8 cellular contexts compared by ENCODE assay signal in genomic region chr3:39406368-39407258, GRCh38. TPM values are rescaled to one million over a fixed set of nuclear protein-coding genes. Genes with fewer than 3 reads are reported as not detected.
DNase-seq lines count a peak whose midpoint lies in the region; ATAC-seq and TF ChIP-seq lines count a peak whose summit lies in the region.

Gene RPSA, plus strand, starts transcription at chr3:39406720. Its CDS starts 934 bp downstream, at chr3:39407654.

- no peaks in the 10 kb centered on the region for H3K27me3 Mint-ChIP-seq in WTC11 (ENCODE audit: low read depth)

- H3K9ac ChIP-seq in smooth muscle cell (ENCODE audit: low read depth) = peak within 1 kb of the TSS; percentile 73

- H3F3A ChIP-seq in smooth muscle cell (ENCODE audit: low read depth) = peaks cover 30% of the 10 kb centered on the region

- H3K27ac Mint-ChIP-seq in WTC11 = peak within 1 kb of the TSS; percentile 99

- ATAC-seq in HG03196 (IDR thresholded peaks at IDR 0.05; ENCODE audit: unreplicated experiment) (peak; percentile 96), WTC11 (peak; percentile 85)

- CTCF ChIA-PET in WTC11 (lab: Charles Lee) = interaction anchor here (0.7 to 2.6 kb wide), 3 partner anchors 10 to 29 kb away, joined by 3 to 9 read pairs (median 5); no protein-coding TSS in a partner anchor

- H3K79me2 ChIP-seq in smooth muscle cell (ENCODE audit: low read depth) = peaks cover 28% of the 10 kb centered on the region

- TF ChIP-seq CTCF in AG09319 (IDR thresholded peaks at IDR 0.05; ENCODE audit: low read depth, low read length) (peak; percentile 17; the same call in 1 of the 2 replicates), WTC11 (IDR thresholded peaks at IDR 0.05) (no peak), cardiac fibroblast (IDR thresholded peaks at IDR 0.05; ENCODE audit: low read depth, low read length) (no peak), smooth muscle cell (IDR thresholded peaks at IDR 0.05; ENCODE audit: borderline replicate concordance, insufficient read depth, poor library complexity, severe bottlenecking) (peak; percentile 27)

- peak within 1 kb of the TSS; percentile 85 for H3K27ac ChIP-seq in smooth muscle cell (ENCODE audit: low read depth)

- peaks cover 59% of the 10 kb centered on the region for H3K4me1 Mint-ChIP-seq in WTC11

- peaks cover 12% of the 10 kb centered on the region for H3K4me1 ChIP-seq in smooth muscle cell (ENCODE audit: low read depth)

- H3K27me3 ChIP-seq in smooth muscle cell (ENCODE audit: low read depth) = no peaks in the 10 kb centered on the region

- peak; percentile 89 for DNase-seq in AG09319 (ENCODE audit: extremely low read depth, low read depth)
- peak; percentile 97 for DNase-seq in NCI-H226
- peak; percentile 96 for DNase-seq in WTC11 (ENCODE audit: low spot score)
- DNase-seq in cardiac fibroblast (ENCODE audit: low read depth in 2 of 2) = peak; percentile 98
- DNase-seq in iPS-NIHi7 (ENCODE audit: extremely low spot score) = peak; percentile 93
- peak; percentile 86 for DNase-seq in smooth muscle cell (lab: John Stamatoyannopoulos, UW; ENCODE audit: unreplicated experiment)

- peak within 1 kb of the TSS; percentile 86 for H3K4me2 ChIP-seq in smooth muscle cell

- H3K9me3 Mint-ChIP-seq in WTC11 = no peaks in the 10 kb centered on the region

- no peaks in the 10 kb centered on the region for H3K9me3 ChIP-seq in smooth muscle cell (replicated peaks; ENCODE audit: low read depth)

- H2AFZ ChIP-seq in smooth muscle cell (ENCODE audit: low read depth) = peak within 1 kb of the TSS; percentile 95

- in situ Hi-C loops in GM18951 (cut with MboI; ENCODE audit: low sequenced_read_pairs, unreplicated experiment) = no loop called here

- peaks cover 46% of the 10 kb centered on the region for H3K36me3 Mint-ChIP-seq in WTC11

- peak; percentile 98 for TF ChIP-seq POLR2A in GM18951 (IDR thresholded peaks at IDR 0.05; ENCODE audit: extremely low read depth, insufficient read depth, insufficient read length)

- under 1% methylated on average over 63 of the region's 63 CpGs for WGBS in smooth muscle cell (ENCODE audit: low lambda C conversion rate)

- H4K20me1 ChIP-seq in smooth muscle cell (ENCODE audit: low read depth) = peaks cover 39% of the 10 kb centered on the region

- peaks cover 5% of the 10 kb centered on the region for H3K36me3 ChIP-seq in smooth muscle cell (ENCODE audit: low read depth)

- H3K4me3 ChIP-seq in cardiac fibroblast (replicated peaks in 1 of 2; ENCODE audit: low read depth in 2 of 2, low read length in 2 of 2) (peak within 1 kb of the TSS; percentile 62 to 83), smooth muscle cell (peak within 1 kb of the TSS; percentile 77)

- H3K4me3 Mint-ChIP-seq in WTC11 = peak within 1 kb of the TSS; percentile 88

- POLR2A ChIA-PET in WTC11 (lab: Charles Lee) = interaction anchor here (0.6 to 4.3 kb wide), 5 partner anchors 8 to 501 kb away, joined by 3 to 24 read pairs (median 4); no protein-coding TSS in a partner anchor

TF ChIP-seq in WTC11, 78 proteins besides CTCF, POLR2A, EP300 and RAD21 (continues in another document):
- TF ChIP-seq ZNF263 (CRISPR knock-in tag; IDR thresholded peaks at IDR 0.05; ENCODE audit: low read depth) (no peak), ETV6 (CRISPR knock-in tag; IDR thresholded peaks at IDR 0.05) (peak; percentile 89), ZNF425 (CRISPR knock-in tag; conservative IDR thresholded peaks at IDR 0.05) (peak; percentile 43), PRRX2 (CRISPR knock-in tag; IDR thresholded peaks at IDR 0.05) (no peak; the same call in 1 of the 2 replicates), JUN (CRISPR knock-in tag; IDR thresholded peaks at IDR 0.05) (peak; percentile 90), ELF4 (CRISPR knock-in tag; IDR thresholded peaks at IDR 0.05; ENCODE audit: low read depth) (no peak), AR (CRISPR knock-in tag; IDR thresholded peaks at IDR 0.05) (peak; percentile 81; the same call in 1 of the 2 replicates), SMAD4 (CRISPR knock-in tag; IDR thresholded peaks at IDR 0.05) (peak; percentile 76; the same call in 1 of the 2 replicates), HMGA2 (CRISPR knock-in tag; IDR thresholded peaks at IDR 0.05) (no peak), GRHL2 (CRISPR knock-in tag; IDR thresholded peaks at IDR 0.05; ENCODE audit: insufficient replicate concordance, severe bottlenecking) (no peak), SOX15 (CRISPR knock-in tag; IDR thresholded peaks at IDR 0.05) (no peak), PREB (CRISPR knock-in tag; IDR thresholded peaks at IDR 0.05; ENCODE audit: borderline replicate concordance) (no peak)
- TF ChIP-seq, protein P1, sequence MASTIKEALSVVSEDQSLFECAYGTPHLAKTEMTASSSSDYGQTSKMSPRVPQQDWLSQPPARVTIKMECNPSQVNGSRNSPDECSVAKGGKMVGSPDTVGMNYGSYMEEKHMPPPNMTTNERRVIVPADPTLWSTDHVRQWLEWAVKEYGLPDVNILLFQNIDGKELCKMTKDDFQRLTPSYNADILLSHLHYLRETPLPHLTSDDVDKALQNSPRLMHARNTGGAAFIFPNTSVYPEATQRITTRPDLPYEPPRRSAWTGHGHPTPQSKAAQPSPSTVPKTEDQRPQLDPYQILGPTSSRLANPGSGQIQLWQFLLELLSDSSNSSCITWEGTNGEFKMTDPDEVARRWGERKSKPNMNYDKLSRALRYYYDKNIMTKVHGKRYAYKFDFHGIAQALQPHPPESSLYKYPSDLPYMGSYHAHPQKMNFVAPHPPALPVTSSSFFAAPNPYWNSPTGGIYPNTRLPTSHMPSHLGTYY (CRISPR knock-in tag; IDR thresholded peaks at IDR 0.05) = no peak
- TF ChIP-seq, protein P2, sequence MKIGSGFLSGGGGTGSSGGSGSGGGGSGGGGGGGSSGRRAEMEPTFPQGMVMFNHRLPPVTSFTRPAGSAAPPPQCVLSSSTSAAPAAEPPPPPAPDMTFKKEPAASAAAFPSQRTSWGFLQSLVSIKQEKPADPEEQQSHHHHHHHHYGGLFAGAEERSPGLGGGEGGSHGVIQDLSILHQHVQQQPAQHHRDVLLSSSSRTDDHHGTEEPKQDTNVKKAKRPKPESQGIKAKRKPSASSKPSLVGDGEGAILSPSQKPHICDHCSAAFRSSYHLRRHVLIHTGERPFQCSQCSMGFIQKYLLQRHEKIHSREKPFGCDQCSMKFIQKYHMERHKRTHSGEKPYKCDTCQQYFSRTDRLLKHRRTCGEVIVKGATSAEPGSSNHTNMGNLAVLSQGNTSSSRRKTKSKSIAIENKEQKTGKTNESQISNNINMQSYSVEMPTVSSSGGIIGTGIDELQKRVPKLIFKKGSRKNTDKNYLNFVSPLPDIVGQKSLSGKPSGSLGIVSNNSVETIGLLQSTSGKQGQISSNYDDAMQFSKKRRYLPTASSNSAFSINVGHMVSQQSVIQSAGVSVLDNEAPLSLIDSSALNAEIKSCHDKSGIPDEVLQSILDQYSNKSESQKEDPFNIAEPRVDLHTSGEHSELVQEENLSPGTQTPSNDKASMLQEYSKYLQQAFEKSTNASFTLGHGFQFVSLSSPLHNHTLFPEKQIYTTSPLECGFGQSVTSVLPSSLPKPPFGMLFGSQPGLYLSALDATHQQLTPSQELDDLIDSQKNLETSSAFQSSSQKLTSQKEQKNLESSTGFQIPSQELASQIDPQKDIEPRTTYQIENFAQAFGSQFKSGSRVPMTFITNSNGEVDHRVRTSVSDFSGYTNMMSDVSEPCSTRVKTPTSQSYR (CRISPR knock-in tag; IDR thresholded peaks at IDR 0.05) = no peak

RNA-seq across cellular contexts. Expression of gene RPSA, which starts in this region (rescaled TPM):
- 2,455 to 2,509 TPM (median 2,505 TPM) in 3 replicates for total RNA-seq in WTC11 (2021)
- total RNA-seq in smooth muscle cell = 1,254 and 1,284 TPM in 2 replicates
- 355 and 407 TPM in 2 replicates for polyA plus RNA-seq in smooth muscle cell

Comparison
In these comparisons a context has a peak if more than half of its experiments do, and no peak if none do; other contexts are left out.
1. Peak in every context shown above with its lines: DNase-seq, ATAC-seq, H3K4me3 ChIP-seq and H3K27ac ChIP-seq.
2. CTCF ChIP-seq: peak in AG09319 (single experiment) and smooth muscle cell (single experiment); none in WTC11 (single experiment) and cardiac fibroblast (single experiment).